In genomic region chr12:46843811-46844210, GRCh38 we compare ENCODE assay signal across 17 cellular contexts.
"Had no signal": no experiment of that assay in that cellular context is flagged by ENCODE, and none has a peak within 500 bp of the region (broad histone marks: within the 10 kb centered on the region; RNA-seq: fewer than 3 reads in every experiment).

No MANE protein-coding gene starts in this region.

- H3K4me3 ChIP-seq: gastrocnemius medialis, heart left ventricle, lung, neural progenitor cell, sigmoid colon, testis, upper lobe of left lung had no signal

- H3K27ac ChIP-seq: gastrocnemius medialis, heart left ventricle, neural progenitor cell, sigmoid colon, testis, upper lobe of left lung, VCaP had no signal

- H3K9me3 ChIP-seq: gastrocnemius medialis, sigmoid colon, testis, upper lobe of left lung had no signal

- DNase-seq: activated CD4-positive, alpha-beta T cell treated with anti-CD3 and anti-CD28 coated beads, Interleukin-2, amount 50 U/mL, for 48 hours; activated naive CD4-positive, alpha-beta T cell treated with Interleukin-2 at 50 U/mL for 16 hours; activated naive CD8-positive, alpha-beta T cell treated with anti-CD3 and anti-CD28 coated beads, Interleukin-2, amount 50 U/mL, for 24 hours; gastrocnemius medialis; heart left ventricle; left colon; midbrain; sigmoid colon; stimulated activated CD4-positive, alpha-beta T cell treated with anti-CD3 and anti-CD28 coated beads, Interleukin-1b, Interleukin-23, amount 100 ng/mL, for 48 hours; stimulated activated naive CD8-positive, alpha-beta T cell treated with anti-CD3 and anti-CD28 coated beads, Interleukin-15, amount 100 ng/mL, for 72 hours; T1000; testis; upper lobe of left lung had no signal

- H3K4me1 ChIP-seq: gastrocnemius medialis, heart left ventricle, neural progenitor cell, testis had no signal

- H3K27me3 ChIP-seq: gastrocnemius medialis, heart left ventricle, neural progenitor cell, sigmoid colon, testis, upper lobe of left lung had no signal

- H3K36me3 ChIP-seq: gastrocnemius medialis, heart left ventricle, neural progenitor cell, sigmoid colon, upper lobe of left lung had no signal

- ATAC-seq: activated naive CD8-positive, alpha-beta T cell treated with anti-CD3 and anti-CD28 coated beads, Interleukin-2, amount 50 U/mL, for 24 hours; activated T-helper 17 cell treated with anti-CD3 and anti-CD28 coated beads, Interleukin-2, amount 50 U/mL, for 72 hours; heart left ventricle; left colon; stimulated activated naive CD8-positive, alpha-beta T cell treated with anti-CD3 and anti-CD28 coated beads, Interleukin-15, amount 100 ng/mL, for 72 hours had no signal

- H3K9ac ChIP-seq: neural progenitor cell had no signal
